8 cellular contexts compared by ENCODE assay signal in genomic region chr12:45732936-45733335, GRCh38. TPM values are rescaled to one million over a fixed set of nuclear protein-coding genes. Genes with fewer than 3 reads are reported as not detected.
A peak's percentile ranks its signal among the peaks of the same experiment; 100 is the strongest.
DNase-seq lines count a peak whose midpoint lies in the region; ATAC-seq and TF ChIP-seq lines count a peak whose summit lies in the region.

No MANE protein-coding gene starts in this region.

- no peaks in the 10 kb centered on the region for H3K9me3 ChIP-seq in CD8-positive, alpha-beta T cell (ENCODE audit: low read length)
- no peaks in the 10 kb centered on the region for H3K9me3 ChIP-seq in MM.1S (replicated peaks; ENCODE audit: insufficient read depth, low read length)
- no peaks in the 10 kb centered on the region for H3K9me3 ChIP-seq in colonic mucosa
- H3K9me3 ChIP-seq in neural progenitor cell (ENCODE audit: low read depth): no peaks in the 10 kb centered on the region

- no peaks in the 10 kb centered on the region for H3K9me2 ChIP-seq in MM.1S (replicated peaks; ENCODE audit: insufficient read depth, low read length)

- no peak overlapping the region for H3K4me3 ChIP-seq in CD8-positive, alpha-beta T cell (ENCODE audit: low read depth, low read length)
- peak overlapping the region; percentile 70 for H3K4me3 ChIP-seq in MM.1S (ENCODE audit: low read length)
- no peak overlapping the region for H3K4me3 ChIP-seq in colonic mucosa
- H3K4me3 ChIP-seq in neural progenitor cell: peak overlapping the region; percentile 88

- POLR2A ChIA-PET in CD8-positive, alpha-beta T cell (lab: Charles Lee): no interaction called here

- peaks cover 78% of the 10 kb centered on the region for H3K79me2 ChIP-seq in MM.1S (ENCODE audit: low read length)
- H3K79me2 ChIP-seq in neural progenitor cell (ENCODE audit: low read depth): peaks cover 82% of the 10 kb centered on the region

- H3K4me1 Mint-ChIP-seq in CD8-positive, alpha-beta T cell (ENCODE audit: low read depth): peaks cover 45% of the 10 kb centered on the region
- peaks cover 15% of the 10 kb centered on the region for H3K4me1 Mint-ChIP-seq in neural progenitor cell

- intact Hi-C loops in CD8-positive, alpha-beta T cell (cut with DNase I, micrococcal nuclease): loop anchor here (5.0 to 10.0 kb wide), 4 partner anchors 482 to 1974 kb away; partner anchors contain the start of gene RPAP3 (in 1 of the 2)
- intact Hi-C loops in colonic mucosa (cut with DNase I): no loop called here

- H3K4me2 ChIP-seq in MM.1S (ENCODE audit: low read depth, low read length) (peak overlapping the region; percentile 54), neural progenitor cell (peak overlapping the region; percentile 89)

- H2AFZ ChIP-seq in MM.1S (ENCODE audit: low read length): no peak overlapping the region
- H2AFZ ChIP-seq in neural progenitor cell (replicated peaks): no peak overlapping the region

- CTCF ChIA-PET in CD8-positive, alpha-beta T cell (lab: Charles Lee): no interaction called here

- H3K9ac ChIP-seq in MM.1S (ENCODE audit: low read length) (peak overlapping the region; percentile 93), colonic mucosa (ENCODE audit: low read depth in 2 of 2, low read length in 2 of 2) (peak overlapping the region; percentile 4 to 63), neural progenitor cell (peak overlapping the region; percentile 5)

- H3K27ac ChIP-seq in CD8-positive, alpha-beta T cell (ENCODE audit: low read depth, low read length): peak overlapping the region; percentile 47
- peak overlapping the region; percentile 92; the same call in 1 of the 2 replicates for H3K27ac ChIP-seq in MM.1S (ENCODE audit: low read length)
- peak overlapping the region; percentile 96 for H3K27ac ChIP-seq in colonic mucosa
- H3K27ac ChIP-seq in neural progenitor cell: no peak overlapping the region

- no peak for TF ChIP-seq CTCF in CD8-positive, alpha-beta T cell (IDR thresholded peaks at IDR 0.05)
- TF ChIP-seq CTCF in MM.1S (IDR thresholded peaks at IDR 0.05; ENCODE audit: low read length) (no peak), colonic mucosa (IDR thresholded peaks at IDR 0.05) (no peak), neural progenitor cell (IDR thresholded peaks at IDR 0.05) (no peak)

- H3K27me3 Mint-ChIP-seq in CD8-positive, alpha-beta T cell (ENCODE audit: low read depth): no peaks in the 10 kb centered on the region
- H3K27me3 Mint-ChIP-seq in neural progenitor cell (ENCODE audit: insufficient read depth, low read depth): no peaks in the 10 kb centered on the region

- H3K27ac Mint-ChIP-seq in CD8-positive, alpha-beta T cell: peak overlapping the region; percentile 81
- H3K27ac Mint-ChIP-seq in neural progenitor cell: no peak overlapping the region

- H3F3A ChIP-seq in MM.1S (ENCODE audit: insufficient read depth, low read length): peaks cover 38% of the 10 kb centered on the region
- H3F3A ChIP-seq in neural progenitor cell (ENCODE audit: low read depth): peaks cover 28% of the 10 kb centered on the region

- H3K4me3 Mint-ChIP-seq in CD8-positive, alpha-beta T cell: peak overlapping the region; percentile 67
- H3K4me3 Mint-ChIP-seq in neural progenitor cell: peak overlapping the region; percentile 82

- H3K4me1 ChIP-seq in CD8-positive, alpha-beta T cell (ENCODE audit: insufficient read depth, low read length): peaks cover 30% of the 10 kb centered on the region
- H3K4me1 ChIP-seq in MM.1S (ENCODE audit: low read length) (peaks cover 28% of the 10 kb centered on the region), colonic mucosa (peaks cover 6% of the 10 kb centered on the region), neural progenitor cell (peaks cover 24% of the 10 kb centered on the region)

- H3K27me3 ChIP-seq in CD8-positive, alpha-beta T cell (ENCODE audit: insufficient read depth, low read length): no peaks in the 10 kb centered on the region
- no peaks in the 10 kb centered on the region for H3K27me3 ChIP-seq in MM.1S (replicated peaks; ENCODE audit: insufficient read depth, low read length)
- no peaks in the 10 kb centered on the region for H3K27me3 ChIP-seq in colonic mucosa
- H3K27me3 ChIP-seq in neural progenitor cell: no peaks in the 10 kb centered on the region

- H3K36me3 ChIP-seq in CD8-positive, alpha-beta T cell (ENCODE audit: insufficient read depth, low read length): no peaks in the 10 kb centered on the region
- peaks cover 4% of the 10 kb centered on the region; the same call in 1 of the 2 replicates for H3K36me3 ChIP-seq in MM.1S (replicated peaks; ENCODE audit: insufficient read depth, low read length)
- no peaks in the 10 kb centered on the region for H3K36me3 ChIP-seq in colonic mucosa
- H3K36me3 ChIP-seq in neural progenitor cell: peaks cover 47% of the 10 kb centered on the region

- no peaks in the 10 kb centered on the region for H4K20me1 ChIP-seq in MM.1S (ENCODE audit: insufficient read depth, low read length)
- peaks cover 14% of the 10 kb centered on the region for H4K20me1 ChIP-seq in neural progenitor cell (ENCODE audit: low read depth)

- no peak for DNase-seq in CD8-positive, alpha-beta T cell
- DNase-seq in MM.1S (no peak), colonic mucosa (no peak), neural progenitor cell (ENCODE audit: low spot score) (no peak), COLO829 (ENCODE audit: low spot score) (no peak), inferior parietal cortex (ENCODE audit: extremely low spot score) (no peak), NCI-H748 treated with DMSO at 0.1 percent for 48 hours (lab: John Stamatoyannopoulos, UW) (no peak)

- no peak for ATAC-seq in CD8-positive, alpha-beta T cell
- ATAC-seq in GM21723 (IDR thresholded peaks at IDR 0.05; ENCODE audit: unreplicated experiment): no peak

- H3K9me3 Mint-ChIP-seq in CD8-positive, alpha-beta T cell: peaks cover 6% of the 10 kb centered on the region
- H3K9me3 Mint-ChIP-seq in neural progenitor cell: peaks cover 22% of the 10 kb centered on the region

- peaks cover 28% of the 10 kb centered on the region for H3K36me3 Mint-ChIP-seq in CD8-positive, alpha-beta T cell
- H3K36me3 Mint-ChIP-seq in neural progenitor cell: peaks cover 38% of the 10 kb centered on the region

RNA-seq across cellular contexts. Expression of gene ARID2, which starts 3.4 kb away (rescaled TPM):
- 10 to 100 TPM; 47.9 to 49.7 TPM for total RNA-seq in CD8-positive, alpha-beta T cell
- total RNA-seq in colonic mucosa: 10 to 100 TPM; 26.8 to 29.1 TPM
- 73.3 and 86.4 TPM in 2 replicates for total RNA-seq in neural progenitor cell (ENCODE audit: low replicate concordance)

Comparison
In these comparisons a context has a peak if more than half of its experiments do, and no peak if none do; other contexts are left out.
1. H3K4me3 ChIP-seq: peak in MM.1S (single experiment) and neural progenitor cell (single experiment); none in CD8-positive, alpha-beta T cell (single experiment) and colonic mucosa (single experiment).
2. H3K9ac ChIP-seq: peak in every context shown above with its lines; median percentile 93 in MM.1S; 34 in colonic mucosa; 5 in neural progenitor cell.